In the genomic region with DNA sequence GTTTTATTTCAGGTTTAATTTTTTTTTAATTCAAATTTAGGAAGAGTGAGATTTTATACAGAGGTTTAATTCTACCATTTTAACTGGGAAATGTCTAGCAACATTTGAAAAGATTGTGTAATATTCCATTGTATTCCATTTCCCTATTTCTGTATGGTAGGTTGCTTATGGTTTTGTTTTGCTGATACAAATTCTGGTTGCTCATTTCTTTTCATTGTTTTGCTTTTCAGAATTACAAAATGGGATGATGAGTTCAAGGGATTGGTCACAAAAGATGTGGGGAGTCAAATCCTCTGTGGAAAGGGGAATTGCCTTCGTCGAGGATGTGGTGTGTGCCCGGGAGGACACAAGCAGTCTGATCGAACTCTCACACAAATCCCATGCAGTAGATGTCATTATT, we compare ENCODE assay signal across 21 cellular contexts.
"Had no signal": no experiment of that assay in that cellular context is flagged by ENCODE, and none has a peak within 500 bp of the region (broad histone marks: within the 10 kb centered on the region; RNA-seq: fewer than 3 reads in every experiment).

No MANE protein-coding gene starts in this region.

- H3K27me3 ChIP-seq: dorsolateral prefrontal cortex, neural progenitor cell, sigmoid colon had no signal

- H3K36me3 ChIP-seq: neural progenitor cell, sigmoid colon, thoracic aorta had no signal

- H3K9me3 ChIP-seq: sigmoid colon, thoracic aorta had no signal

- H3K4me3 ChIP-seq: dorsolateral prefrontal cortex, neural progenitor cell, sigmoid colon, smooth muscle cell, thoracic aorta had no signal

- ATAC-seq: activated CD4-positive, CD25-positive, alpha-beta regulatory T cell treated with anti-CD3 and anti-CD28 coated beads, Interleukin-2, amount 50 U/mL, for 24 hours; left lobe of liver had no signal

- DNase-seq: activated CD4-positive, alpha-beta T cell treated with anti-CD3 and anti-CD28 coated beads, Interleukin-2, amount 10 ng/mL, durations not matched to agents 7 days and 5 days; activated T-cell treated with anti-CD3 and anti-CD28 coated beads, Interleukin-2, amount 50 U/mL, for 1 hour; aorta; dorsolateral prefrontal cortex; foreskin fibroblast; posterior cingulate gyrus; retina; sigmoid colon; stimulated activated CD4-positive, alpha-beta T cell treated with anti-CD3 and anti-CD28 coated beads, Interleukin-4, amount 100 ng/mL, for 1 hour; stimulated activated naive CD4-positive, alpha-beta T cell treated with Interleukin-2 at 50 U/mL for 16 hours had no signal

- FAIRE-seq: colon, urothelium cell line had no signal

- H3K27me3 Mint-ChIP-seq: activated CD4-positive, alpha-beta T cell treated with anti-CD3 and anti-CD28 coated beads, Interleukin-2, amount 10 ng/mL, durations not matched to agents 7 days and 5 days had no signal

- H3K27ac Mint-ChIP-seq: activated naive CD4-positive, alpha-beta T cell treated with anti-CD3 and anti-CD28 coated beads, Interleukin-2, amount 50 U/mL, for 72 hours; brain; mesothelial cell of epicardium; neural progenitor cell had no signal

- H3K4me3 Mint-ChIP-seq: activated CD4-positive, alpha-beta T cell treated with anti-CD3 and anti-CD28 coated beads, Interleukin-2, amount 10 ng/mL, durations not matched to agents 7 days and 5 days; brain; mesothelial cell of epicardium; neural progenitor cell had no signal

- H3K27ac ChIP-seq: neural progenitor cell, sigmoid colon, thoracic aorta, VCaP had no signal

- H3K36me3 Mint-ChIP-seq: brain, mesothelial cell of epicardium had no signal
